12 cellular contexts compared by ENCODE assay signal in genomic region chr19:17489392-17490030, GRCh38. TPM values are rescaled to one million over a fixed set of nuclear protein-coding genes. Genes with fewer than 3 reads are reported as not detected.
DNase-seq lines count a peak whose midpoint lies in the region; ATAC-seq and TF ChIP-seq lines count a peak whose summit lies in the region.
"Had no signal": no experiment of that assay in that cellular context is flagged by ENCODE, and none has a peak within 500 bp of the region (broad histone marks: within the 10 kb centered on the region; RNA-seq: fewer than 3 reads in every experiment).

No MANE protein-coding gene starts in this region.

- ATAC-seq in stimulated activated naive CD8-positive, alpha-beta T cell treated with anti-CD3 and anti-CD28 coated beads, Interleukin-15, Interleukin-2, amounts not matched to agents 100 U/mL and 50 U/mL, for 24 hours = no peak
- ATAC-seq in lower lobe of right lung = no peak
- ATAC-seq in upper lobe of right lung = no peak
- ATAC-seq in GM19452 (IDR thresholded peaks at IDR 0.05; ENCODE audit: unreplicated experiment) = no peak
- no peak for ATAC-seq in GM21526 (IDR thresholded peaks at IDR 0.05; ENCODE audit: low FRiP score, unreplicated experiment)

- no peaks in the 10 kb centered on the region for H3K9me3 ChIP-seq in lower lobe of right lung
- no peaks in the 10 kb centered on the region for H3K9me3 ChIP-seq in upper lobe of right lung

- no peaks in the 10 kb centered on the region for H3K27me3 Mint-ChIP-seq in stimulated activated naive CD8-positive, alpha-beta T cell treated with anti-CD3 and anti-CD28 coated beads, Interleukin-15, Interleukin-2, amounts not matched to agents 100 ng/mL and 50 ng/mL, for 24 hours
- H3K27me3 Mint-ChIP-seq in activated naive CD8-positive, alpha-beta T cell treated with anti-CD3 and anti-CD28 coated beads for 36 hours = no peaks in the 10 kb centered on the region
- H3K27me3 Mint-ChIP-seq: stimulated activated memory B cell treated with anti-CD40 and anti-IgM and Interleukin-4, amounts not matched to agents 10 μg/mL and 1 μg/mL and 100 μg/mL, for 72 hours had no signal

- H3K27ac ChIP-seq in lower lobe of right lung = peak overlapping the region; percentile 59
- peak overlapping the region; percentile 13 for H3K27ac ChIP-seq in upper lobe of right lung

- peaks cover 22% of the 10 kb centered on the region for H3K4me1 ChIP-seq in lower lobe of right lung
- peaks cover 18% of the 10 kb centered on the region for H3K4me1 ChIP-seq in upper lobe of right lung

- DNase-seq in stimulated activated naive CD8-positive, alpha-beta T cell treated with anti-CD3 and anti-CD28 coated beads, Interleukin-15, Interleukin-2, amounts not matched to agents 100 U/mL and 50 U/mL, for 24 hours = no peak
- DNase-seq in activated naive CD8-positive, alpha-beta T cell treated with anti-CD3 and anti-CD28 coated beads for 36 hours = no peak
- DNase-seq in lower lobe of right lung = no peak
- no peak for DNase-seq in upper lobe of right lung
- no peak for DNase-seq in SIG-M5 treated with dmso at 0.1 percent for 504 hours (lab: John Stamatoyannopoulos, UW; ENCODE audit: unreplicated experiment)
- DNase-seq: amygdala, NCI-H2081 treated with DMSO at 0.1 percent for 48 hours had no signal

- intact Hi-C loops in lower lobe of right lung (cut with DNase I) = no loop called here
- intact Hi-C loops in upper lobe of right lung (cut with DNase I) = no loop called here

- no peaks in the 10 kb centered on the region for H3K36me3 Mint-ChIP-seq in stimulated activated naive CD8-positive, alpha-beta T cell treated with anti-CD3 and anti-CD28 coated beads, Interleukin-15, Interleukin-2, amounts not matched to agents 100 ng/mL and 50 ng/mL, for 24 hours (ENCODE audit: low read depth)
- H3K36me3 Mint-ChIP-seq in activated naive CD8-positive, alpha-beta T cell treated with anti-CD3 and anti-CD28 coated beads for 36 hours = peaks cover 4% of the 10 kb centered on the region
- H3K36me3 Mint-ChIP-seq: stimulated activated memory B cell treated with anti-CD40 and anti-IgM and Interleukin-4, amounts not matched to agents 10 μg/mL and 1 μg/mL and 100 μg/mL, for 72 hours had no signal

- H3K27me3 ChIP-seq in lower lobe of right lung (ENCODE audit: low read depth) = no peaks in the 10 kb centered on the region
- H3K27me3 ChIP-seq in upper lobe of right lung = no peaks in the 10 kb centered on the region

- H3K4me3 ChIP-seq in lower lobe of right lung = no peak overlapping the region
- no peak overlapping the region for H3K4me3 ChIP-seq in upper lobe of right lung

- H3K36me3 ChIP-seq in lower lobe of right lung = no peaks in the 10 kb centered on the region
- no peaks in the 10 kb centered on the region for H3K36me3 ChIP-seq in upper lobe of right lung

- H3K4me1 Mint-ChIP-seq in stimulated activated naive CD8-positive, alpha-beta T cell treated with anti-CD3 and anti-CD28 coated beads, Interleukin-15, Interleukin-2, amounts not matched to agents 100 ng/mL and 50 ng/mL, for 24 hours (ENCODE audit: low read depth) = peaks cover 25% of the 10 kb centered on the region
- H3K4me1 Mint-ChIP-seq in activated naive CD8-positive, alpha-beta T cell treated with anti-CD3 and anti-CD28 coated beads for 36 hours = peaks cover 29% of the 10 kb centered on the region

- H3K27ac Mint-ChIP-seq in stimulated activated naive CD8-positive, alpha-beta T cell treated with anti-CD3 and anti-CD28 coated beads, Interleukin-15, Interleukin-2, amounts not matched to agents 100 ng/mL and 50 ng/mL, for 24 hours = peak overlapping the region; percentile 37
- H3K27ac Mint-ChIP-seq in activated naive CD8-positive, alpha-beta T cell treated with anti-CD3 and anti-CD28 coated beads for 36 hours = no peak overlapping the region

- no peaks in the 10 kb centered on the region for H3K9me3 Mint-ChIP-seq in stimulated activated naive CD8-positive, alpha-beta T cell treated with anti-CD3 and anti-CD28 coated beads, Interleukin-15, Interleukin-2, amounts not matched to agents 100 ng/mL and 50 ng/mL, for 24 hours
- H3K9me3 Mint-ChIP-seq in activated naive CD8-positive, alpha-beta T cell treated with anti-CD3 and anti-CD28 coated beads for 36 hours = no peaks in the 10 kb centered on the region
- H3K9me3 Mint-ChIP-seq: stimulated activated memory B cell treated with anti-CD40 and anti-IgM and Interleukin-4, amounts not matched to agents 10 μg/mL and 1 μg/mL and 100 μg/mL, for 72 hours had no signal

- TF ChIP-seq CTCF in lower lobe of right lung (IDR thresholded peaks at IDR 0.05) (peak; percentile 2), upper lobe of right lung (IDR thresholded peaks at IDR 0.05) (no peak)

- H3K4me3 Mint-ChIP-seq in stimulated activated naive CD8-positive, alpha-beta T cell treated with anti-CD3 and anti-CD28 coated beads, Interleukin-15, Interleukin-2, amounts not matched to agents 100 ng/mL and 50 ng/mL, for 24 hours = no peak overlapping the region
- peak overlapping the region; percentile 7 for H3K4me3 Mint-ChIP-seq in activated naive CD8-positive, alpha-beta T cell treated with anti-CD3 and anti-CD28 coated beads for 36 hours

RNA-seq across cellular contexts. Expression of gene SLC27A1, which starts 19.2 kb away (rescaled TPM):
- total RNA-seq in activated naive CD8-positive, alpha-beta T cell treated with anti-CD3 and anti-CD28 coated beads for 36 hours = 1 to 10 TPM; 2.6 to 2.8 TPM
- total RNA-seq in lower lobe of right lung (27.0 TPM), upper lobe of right lung (27.8 TPM)

RNA-seq across cellular contexts. Expression of gene PGLS, which starts 21.9 kb away (rescaled TPM):
- total RNA-seq in activated naive CD8-positive, alpha-beta T cell treated with anti-CD3 and anti-CD28 coated beads for 36 hours = 10 to 100 TPM; 55.0 to 58.4 TPM
- total RNA-seq in lower lobe of right lung (89.4 TPM), upper lobe of right lung (78.0 TPM)

RNA-seq across cellular contexts. Expression of gene NXNL1, which starts 28.8 kb away (rescaled TPM):
- total RNA-seq in activated naive CD8-positive, alpha-beta T cell treated with anti-CD3 and anti-CD28 coated beads for 36 hours = not detected
- total RNA-seq in lower lobe of right lung (not detected), upper lobe of right lung (not detected)
- total RNA-seq: mammary epithelial cell had no signal

RNA-seq across cellular contexts. Expression of gene TMEM221, which starts 41.0 kb away (rescaled TPM):
- not detected for total RNA-seq in activated naive CD8-positive, alpha-beta T cell treated with anti-CD3 and anti-CD28 coated beads for 36 hours
- total RNA-seq in lower lobe of right lung (not detected), upper lobe of right lung (not detected)
